14 cellular contexts compared by ENCODE assay signal in the genomic region with DNA sequence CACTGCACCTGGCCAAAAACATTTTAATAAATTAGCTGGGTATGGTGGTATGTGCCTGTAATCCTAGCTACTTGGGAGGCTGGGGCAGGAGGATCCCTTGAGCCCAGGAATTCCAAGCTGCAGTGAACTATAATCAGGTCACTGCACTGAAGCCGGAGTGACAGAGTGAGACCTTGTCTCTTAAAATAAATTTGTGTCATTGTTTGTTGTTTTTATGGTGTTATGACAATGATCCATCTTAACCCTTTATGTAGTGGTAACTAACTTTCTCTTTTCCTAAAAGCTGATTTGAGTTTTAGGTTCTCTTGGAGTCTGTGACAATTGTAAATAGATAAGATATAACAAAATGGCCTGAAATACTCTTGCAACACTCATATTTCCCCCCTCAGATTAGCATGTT.
"Had no signal": no experiment of that assay in that cellular context is flagged by ENCODE, and none has a peak within 500 bp of the region (broad histone marks: within the 10 kb centered on the region; RNA-seq: fewer than 3 reads in every experiment).

No MANE protein-coding gene starts in this region.

- H3K27ac Mint-ChIP-seq: activated naive CD4-positive, alpha-beta T cell treated with anti-CD3 and anti-CD28 coated beads for 36 hours; activated T-helper 2 cell treated with anti-CD3 and anti-CD28 coated beads, Interferon-gamma antibody, Interleukin-2, Interleukin-4, amounts not matched to agents 10 μg/mL and 5 μg/mL and 100 μg/mL, durations not matched to agents 14 hours and 24 hours and 36 hours; nephron had no signal

- H3K9me3 Mint-ChIP-seq: activated naive CD4-positive, alpha-beta T cell treated with anti-CD3 and anti-CD28 coated beads for 36 hours; activated T-helper 2 cell treated with anti-CD3 and anti-CD28 coated beads, Interferon-gamma antibody, Interleukin-2, Interleukin-4, amounts not matched to agents 10 μg/mL and 5 μg/mL and 100 μg/mL, durations not matched to agents 14 hours and 24 hours and 36 hours; nephron; stimulated activated naive CD8-positive, alpha-beta T cell treated with anti-CD3 and anti-CD28 coated beads, Interleukin-15, amount 100 ng/mL, for 72 hours had no signal

- H3K9me3 ChIP-seq: colonic mucosa, esophagus squamous epithelium, left ventricle myocardium inferior, prostate gland had no signal

- H3K36me3 ChIP-seq: colonic mucosa, esophagus squamous epithelium, left ventricle myocardium inferior, prostate gland had no signal

- H3K27me3 Mint-ChIP-seq: stimulated activated naive CD8-positive, alpha-beta T cell treated with anti-CD3 and anti-CD28 coated beads, Interleukin-15, amount 100 ng/mL, for 72 hours had no signal

- H3K4me3 Mint-ChIP-seq: activated naive CD4-positive, alpha-beta T cell treated with anti-CD3 and anti-CD28 coated beads for 36 hours; nephron; stimulated activated naive CD8-positive, alpha-beta T cell treated with anti-CD3 and anti-CD28 coated beads, Interleukin-15, amount 100 ng/mL, for 72 hours had no signal

- H3K27me3 ChIP-seq: colonic mucosa, esophagus squamous epithelium had no signal

- H3K4me1 ChIP-seq: colonic mucosa had no signal

- ATAC-seq: right cardiac atrium; stimulated activated naive CD8-positive, alpha-beta T cell treated with anti-CD3 and anti-CD28 coated beads, Interleukin-15, amount 100 ng/mL, for 72 hours had no signal

- H3K27ac ChIP-seq: colonic mucosa, left ventricle myocardium inferior had no signal

- DNase-seq: activated CD4-positive, CD25-positive, alpha-beta regulatory T cell treated with anti-CD3 and anti-CD28 coated beads, Interleukin-2, amount 50 U/mL, for 72 hours; activated naive CD4-positive, alpha-beta T cell treated with anti-CD3 and anti-CD28 coated beads for 36 hours; caudate nucleus; colonic mucosa; esophagus squamous epithelium; foreskin fibroblast; glutamatergic neuron; left ventricle myocardium inferior; mesenchymal stem cell; right cardiac atrium; stimulated activated naive CD8-positive, alpha-beta T cell treated with anti-CD3 and anti-CD28 coated beads, Interleukin-15, amount 100 ng/mL, for 72 hours had no signal

- H3K4me3 ChIP-seq: colonic mucosa, esophagus squamous epithelium, left ventricle myocardium inferior, prostate gland had no signal
